In the genomic region with DNA sequence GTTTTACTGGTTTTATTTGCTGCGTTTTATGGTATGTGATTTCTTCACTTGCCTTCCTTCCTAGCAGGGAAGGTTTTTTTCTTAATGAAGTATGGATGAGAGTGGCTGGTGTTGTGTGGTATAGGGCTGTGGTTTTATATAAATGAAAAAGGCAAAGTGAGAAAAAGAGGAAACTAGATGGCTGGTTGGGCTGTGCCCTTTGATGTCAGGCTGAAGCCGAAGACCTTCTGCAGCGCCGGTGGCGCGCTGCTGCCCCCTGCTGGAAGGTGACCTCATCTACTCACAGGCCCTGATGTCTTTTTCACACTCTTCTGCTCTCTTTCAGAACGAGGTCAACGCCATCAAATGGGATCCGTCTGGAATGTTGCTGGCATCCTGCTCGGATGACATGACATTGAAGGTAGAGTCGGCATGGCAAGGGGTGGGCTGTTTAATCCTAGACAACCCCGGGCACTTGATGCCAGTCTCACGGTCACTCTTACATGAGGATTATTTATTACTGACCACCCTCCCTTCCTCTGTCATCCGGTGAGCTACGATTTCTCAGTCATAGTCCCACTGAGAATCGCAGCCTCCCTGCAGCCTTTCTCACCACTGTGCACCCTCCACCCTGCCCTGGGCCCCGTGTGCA, we compare ENCODE assay signal across 8 cellular contexts. TPM values are rescaled to one million over a fixed set of nuclear protein-coding genes. Genes with fewer than 3 reads are reported as not detected.
A peak's percentile ranks its signal among the peaks of the same experiment; 100 is the strongest.
DNase-seq lines count a peak whose midpoint lies in the region; ATAC-seq, FAIRE-seq and TF ChIP-seq lines count a peak whose summit lies in the region.

No MANE protein-coding gene starts in this region.

- in situ Hi-C loops in SK-MEL-5 (cut with HindIII; ENCODE audit: low pct_unique_long_range_greater_than_20kb, low sequenced_read_pairs), result no loop called here

- H3K9me3 ChIP-seq in pancreas, result no peaks in the 10 kb centered on the region

- H3K4me3 Mint-ChIP-seq in type B pancreatic cell, result peak overlapping the region; percentile 56

- no peaks in the 10 kb centered on the region for H3K4me1 ChIP-seq in pancreas

- no peaks in the 10 kb centered on the region for H3K27me3 ChIP-seq in pancreas

- H3K4me3 ChIP-seq in LNCaP clone FGC (ENCODE audit: low read depth, low read length) (no peak overlapping the region), pancreas (no peak overlapping the region)

- H3K36me3 Mint-ChIP-seq in type B pancreatic cell, result peaks cover 25% of the 10 kb centered on the region

- intact Hi-C loops in pancreas (cut with DNase I), result no loop called here

- WGBS in pancreas, 2 donors, result 24 to 26% methylated on average over 17 of the region's 17 CpGs

- peak overlapping the region; percentile 77 for H3K27ac Mint-ChIP-seq in type B pancreatic cell

- H3K27ac ChIP-seq in pancreas, result no peak overlapping the region

- H3K36me3 ChIP-seq in pancreas, result peaks cover 0 to 6% (median 0%) of the 10 kb centered on the region in 3 donors

- H3K9me3 Mint-ChIP-seq in type B pancreatic cell, result peaks cover 1% of the 10 kb centered on the region

- H3K4me1 Mint-ChIP-seq in type B pancreatic cell (ENCODE audit: unreplicated experiment), result peaks cover 5% of the 10 kb centered on the region

- peak; percentile 32 for DNase-seq in DMS79 treated with DMSO at 0.1 percent for 48 hours (lab: John Stamatoyannopoulos, UW)
- DNase-seq in LNCaP clone FGC (ENCODE audit: low read depth), result peak; percentile 2
- peak; percentile 64 for DNase-seq in SK-MEL-5 (ENCODE audit: low read depth, low spot score)
- DNase-seq in activated naive CD4-positive, alpha-beta T cell (lab: John Stamatoyannopoulos, UW), result peak; percentile 4 to 74 (median 63)
- peak; percentile 68 for DNase-seq in germinal center (ENCODE audit: low spot score)
- DNase-seq in pancreas, result peak; percentile 47 to 94 (median 79)
- DNase-seq in type B pancreatic cell (ENCODE audit: extremely low spot score, unreplicated experiment), result peak; percentile 77

- H3K27me3 Mint-ChIP-seq in type B pancreatic cell, result no peaks in the 10 kb centered on the region

- ATAC-seq in GM21723 (IDR thresholded peaks at IDR 0.05; ENCODE audit: unreplicated experiment), result peak; percentile 81
- peak; percentile 92 to 98 (median 95) for ATAC-seq in pancreas

- TF ChIP-seq CTCF in LNCaP clone FGC (IDR thresholded peaks at IDR 0.05; ENCODE audit: control insufficient read depth, extremely low read depth, insufficient read depth), result peak; percentile 61
- TF ChIP-seq CTCF in pancreas (IDR thresholded peaks at IDR 0.05), result peak; percentile 72 to 89 (median 78)
- TF ChIP-seq CTCF in type B pancreatic cell (conservative IDR thresholded peaks at IDR 0.05), result peak; percentile 84

- FAIRE-seq in pancreas (lab: Jason Lieb, UNC), result peak; percentile 95

RNA-seq across cellular contexts. Expression of a gene that starts 56.6 kb away (rescaled TPM):
- 207 and 215 TPM in 2 replicates for total RNA-seq in SK-MEL-5 (2014; rRNA removed; shearing (Covaris generic))
- 178 and 180 TPM in 2 replicates for polyA plus RNA-seq in SK-MEL-5 (2015; cell fraction: cytosol; rRNA removed)
- 101 and 137 TPM in 2 replicates for polyA plus RNA-seq in SK-MEL-5 (2015; cell fraction: nucleus; rRNA removed)
- 1 to 10 TPM in 3 of 6 donors, under 1 TPM in 3; 0.60 to 1.9 (median 0.92) TPM for total RNA-seq in pancreas
- polyA plus RNA-seq in pancreas, result 1 to 10 TPM; 1.1 to 1.9 TPM
- 4.7 TPM in 2 replicates for total RNA-seq in type B pancreatic cell (ENCODE audit: low replicate concordance)

Comparison
In these comparisons a context has a peak if more than half of its experiments do, and no peak if none do; other contexts are left out.
1. DNase-seq: peak in every context shown above with its lines; median percentile 79 in pancreas; 77 in type B pancreatic cell; 68 in germinal center; 64 in SK-MEL-5; 63 in activated naive CD4-positive, alpha-beta T cell; 32 in DMS79 treated with DMSO at 0.1 percent for 48 hours; 2 in LNCaP clone FGC.
2. RNA of a gene that starts 56.6 kb away (total RNA-seq): 207 to 215 TPM in SK-MEL-5; 4.7 TPM in type B pancreatic cell and 0.60 to 1.9 TPM in pancreas; every median in the first group is over 10 times any median in the second.
3. Peak in every context shown above with its lines, with median percentiles within 50 percentile points of each other: CTCF ChIP-seq.